In genomic region chr5:62572918-62573514, GRCh38 we compare ENCODE assay signal across 2 cellular contexts.
TF ChIP-seq lines count a peak whose summit lies in the region.

No MANE protein-coding gene starts in this region.

TF ChIP-seq in IMR-90, 13 proteins besides CTCF, POLR2A, EP300 and RAD21:
- TF ChIP-seq, protein P1, sequence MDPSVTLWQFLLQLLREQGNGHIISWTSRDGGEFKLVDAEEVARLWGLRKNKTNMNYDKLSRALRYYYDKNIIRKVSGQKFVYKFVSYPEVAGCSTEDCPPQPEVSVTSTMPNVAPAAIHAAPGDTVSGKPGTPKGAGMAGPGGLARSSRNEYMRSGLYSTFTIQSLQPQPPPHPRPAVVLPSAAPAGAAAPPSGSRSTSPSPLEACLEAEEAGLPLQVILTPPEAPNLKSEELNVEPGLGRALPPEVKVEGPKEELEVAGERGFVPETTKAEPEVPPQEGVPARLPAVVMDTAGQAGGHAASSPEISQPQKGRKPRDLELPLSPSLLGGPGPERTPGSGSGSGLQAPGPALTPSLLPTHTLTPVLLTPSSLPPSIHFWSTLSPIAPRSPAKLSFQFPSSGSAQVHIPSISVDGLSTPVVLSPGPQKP (IDR thresholded peaks at IDR 0.05; ENCODE audit: borderline replicate concordance, low read depth, low read length), result no peak
- TF ChIP-seq BHLHE40 (IDR thresholded peaks at IDR 0.05; ENCODE audit: low read depth, low read length) (no peak), RCOR1 (IDR thresholded peaks at IDR 0.05; ENCODE audit: insufficient replicate concordance, low read length) (no peak), SMC3 (IDR thresholded peaks at IDR 0.05; ENCODE audit: low read depth, low read length) (no peak), RFX5 (IDR thresholded peaks at IDR 0.05; ENCODE audit: low read depth, low read length) (no peak), FOS (IDR thresholded peaks at IDR 0.05; ENCODE audit: low read depth, low read length) (no peak), MAFK (IDR thresholded peaks at IDR 0.05; ENCODE audit: low read depth, low read length) (no peak), CEBPB (IDR thresholded peaks at IDR 0.05; ENCODE audit: low read depth, low read length) (no peak), MXI1 (IDR thresholded peaks at IDR 0.05; ENCODE audit: borderline replicate concordance, low read depth, low read length) (no peak), CHD1 (IDR thresholded peaks at IDR 0.05; ENCODE audit: low read depth, low read length) (no peak), MAZ (IDR thresholded peaks at IDR 0.05; ENCODE audit: borderline replicate concordance, low read depth, low read length) (no peak), NFE2L2 (IDR thresholded peaks at IDR 0.05; ENCODE audit: low read depth, low read length) (no peak)
- TF ChIP-seq, protein P2, sequence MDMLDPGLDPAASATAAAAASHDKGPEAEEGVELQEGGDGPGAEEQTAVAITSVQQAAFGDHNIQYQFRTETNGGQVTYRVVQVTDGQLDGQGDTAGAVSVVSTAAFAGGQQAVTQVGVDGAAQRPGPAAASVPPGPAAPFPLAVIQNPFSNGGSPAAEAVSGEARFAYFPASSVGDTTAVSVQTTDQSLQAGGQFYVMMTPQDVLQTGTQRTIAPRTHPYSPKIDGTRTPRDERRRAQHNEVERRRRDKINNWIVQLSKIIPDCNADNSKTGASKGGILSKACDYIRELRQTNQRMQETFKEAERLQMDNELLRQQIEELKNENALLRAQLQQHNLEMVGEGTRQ (IDR thresholded peaks at IDR 0.05; ENCODE audit: low read depth, low read length), result no peak

TF ChIP-seq in SK-N-SH, 30 proteins besides CTCF, POLR2A, EP300 and RAD21:
- TF ChIP-seq, protein P2 (IDR thresholded peaks at IDR 0.05; ENCODE audit: borderline replicate concordance, low read depth, low read length), result no peak
- TF ChIP-seq, protein P3, sequence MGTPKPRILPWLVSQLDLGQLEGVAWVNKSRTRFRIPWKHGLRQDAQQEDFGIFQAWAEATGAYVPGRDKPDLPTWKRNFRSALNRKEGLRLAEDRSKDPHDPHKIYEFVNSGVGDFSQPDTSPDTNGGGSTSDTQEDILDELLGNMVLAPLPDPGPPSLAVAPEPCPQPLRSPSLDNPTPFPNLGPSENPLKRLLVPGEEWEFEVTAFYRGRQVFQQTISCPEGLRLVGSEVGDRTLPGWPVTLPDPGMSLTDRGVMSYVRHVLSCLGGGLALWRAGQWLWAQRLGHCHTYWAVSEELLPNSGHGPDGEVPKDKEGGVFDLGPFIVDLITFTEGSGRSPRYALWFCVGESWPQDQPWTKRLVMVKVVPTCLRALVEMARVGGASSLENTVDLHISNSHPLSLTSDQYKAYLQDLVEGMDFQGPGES (IDR thresholded peaks at IDR 0.05; ENCODE audit: low read depth, low read length), result no peak
- TF ChIP-seq MEF2A (IDR thresholded peaks at IDR 0.05; ENCODE audit: borderline replicate concordance, low read depth) (no peak), GATA2 (CRISPR knock-in tag; IDR thresholded peaks at IDR 0.05) (no peak), REST (IDR thresholded peaks at IDR 0.05; ENCODE audit: low read depth, low read length) (no peak), NFIC (IDR thresholded peaks at IDR 0.05; ENCODE audit: borderline replicate concordance) (no peak), FOSL2 (IDR thresholded peaks at IDR 0.05; ENCODE audit: borderline replicate concordance, low read depth) (no peak)
